Comparison of ENCODE assay signal across 1 cellular context in genomic region chr7:30968747-30969603, GRCh38.
TF ChIP-seq lines count a peak whose summit lies in the region.

No MANE protein-coding gene starts in this region.

TF ChIP-seq in HepG2, 621 proteins besides CTCF, POLR2A, EP300 and RAD21:
- no peak for TF ChIP-seq ATF3 (CRISPR knock-in tag; IDR thresholded peaks at IDR 0.05)
- TF ChIP-seq ZFP90 (CRISPR knock-in tag; IDR thresholded peaks at IDR 0.05; ENCODE audit: borderline replicate concordance): no peak
- TF ChIP-seq ZNF317 (CRISPR knock-in tag; IDR thresholded peaks at IDR 0.05): no peak
- TF ChIP-seq SMC3 (IDR thresholded peaks at IDR 0.05; ENCODE audit: low read length): no peak
- no peak for TF ChIP-seq ZNF275 (CRISPR knock-in tag; IDR thresholded peaks at IDR 0.05; ENCODE audit: borderline replicate concordance)
- TF ChIP-seq CERS6 (CRISPR knock-in tag; IDR thresholded peaks at IDR 0.05): no peak
- no peak for TF ChIP-seq NR3C1 (CRISPR knock-in tag; IDR thresholded peaks at IDR 0.05)
- TF ChIP-seq ZNF235 (CRISPR knock-in tag; IDR thresholded peaks at IDR 0.05; ENCODE audit: borderline replicate concordance): no peak
- TF ChIP-seq HES4 (CRISPR knock-in tag; IDR thresholded peaks at IDR 0.05; ENCODE audit: borderline replicate concordance): no peak
- TF ChIP-seq SNAI1 (CRISPR knock-in tag; IDR thresholded peaks at IDR 0.05; ENCODE audit: borderline replicate concordance): no peak
- no peak for TF ChIP-seq TFDP2 (CRISPR knock-in tag; IDR thresholded peaks at IDR 0.05)
- no peak for TF ChIP-seq SMARCC2 (IDR thresholded peaks at IDR 0.05)
- TF ChIP-seq SOX6 (IDR thresholded peaks at IDR 0.05): no peak
- no peak for TF ChIP-seq SOX6 (CRISPR knock-in tag; IDR thresholded peaks at IDR 0.05)
- no peak for TF ChIP-seq EED (CRISPR knock-in tag; IDR thresholded peaks at IDR 0.05)
